In the genomic region with DNA sequence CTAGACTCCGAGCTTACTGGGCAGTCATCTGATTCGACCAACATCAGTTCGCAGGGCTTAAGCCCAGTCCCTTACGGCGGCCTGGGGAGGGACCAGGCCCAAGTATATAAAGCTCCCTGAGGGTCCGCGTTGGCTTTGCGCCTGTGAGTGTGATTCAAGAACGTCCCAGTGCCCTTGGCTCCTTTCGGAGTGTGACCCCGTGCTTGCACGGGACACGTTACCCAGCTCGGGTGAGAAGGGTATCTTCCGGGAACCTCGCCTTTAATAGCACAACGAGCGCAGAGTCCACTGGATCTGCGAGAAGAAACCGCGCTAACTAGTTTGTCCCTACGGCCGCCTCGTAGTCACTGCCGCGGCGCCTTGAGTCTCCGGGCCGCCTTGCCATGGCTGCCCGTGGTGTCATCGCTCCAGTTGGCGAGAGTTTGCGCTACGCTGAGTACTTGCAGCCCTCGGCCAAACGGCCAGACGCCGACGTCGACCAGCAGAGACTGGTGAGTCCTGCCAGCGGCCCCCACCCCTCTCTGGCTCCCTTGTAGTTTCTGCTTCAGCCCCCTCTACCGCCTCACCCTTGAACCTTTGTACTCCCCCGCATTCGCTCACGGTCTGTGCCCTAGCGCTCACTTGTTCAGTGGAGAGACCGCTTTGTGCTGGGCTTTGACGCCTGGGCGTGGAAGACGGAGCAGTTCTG, we compare ENCODE assay signal across 7 cellular contexts. TPM values are rescaled to one million over a fixed set of nuclear protein-coding genes. Genes with fewer than 3 reads are reported as not detected.
DNase-seq lines count a peak whose midpoint lies in the region; ATAC-seq and TF ChIP-seq lines count a peak whose summit lies in the region.

A gene (plus strand): TSS at position 343 of the 688 bp plus-strand sequence. CDS start 41 bp downstream, at position 384.

- peaks cover 12% of the 10 kb centered on the region for H3K36me3 Mint-ChIP-seq in nephron (ENCODE audit: low read depth)

- peak within 1 kb of the TSS; percentile 98 to 99 (median 99) for H3K27ac Mint-ChIP-seq in nephron

- H4K20me1 ChIP-seq in OCI-LY7 (ENCODE audit: insufficient read depth, low read length): no peaks in the 10 kb centered on the region

- H3K4me3 ChIP-seq in OCI-LY7 (ENCODE audit: low read depth, low read length, poor library complexity, severe bottlenecking): peak within 1 kb of the TSS; percentile 65

- H3K27ac ChIP-seq in OCI-LY7 (ENCODE audit: low read depth, low read length, poor library complexity, severe bottlenecking): no peak within 1 kb of the TSS

- H3K9me2 ChIP-seq in OCI-LY7 (ENCODE audit: insufficient read depth, low read length): no peaks in the 10 kb centered on the region

- POLR2A ChIA-PET in OCI-LY7 (lab: Charles Lee): interaction anchor here (0.6 kb wide), 1 partner anchor 244 kb away, joined by 3 read pairs; no protein-coding TSS in a partner anchor

- H3K9me3 ChIP-seq in OCI-LY7 (ENCODE audit: low read length): no peaks in the 10 kb centered on the region

- no peak for TF ChIP-seq CTCF in OCI-LY7 (conservative IDR thresholded peaks at IDR 0.05; ENCODE audit: low read length)
- TF ChIP-seq CTCF in nephron (IDR thresholded peaks at IDR 0.05; ENCODE audit: unreplicated experiment in 3 of 3): no peak

- BruUV-seq in OCI-LY7 (replicated peaks; lab: Mats Ljungman, UMichigan): no TSS peak

- no peaks in the 10 kb centered on the region for H3K36me3 ChIP-seq in OCI-LY7 (ENCODE audit: insufficient read depth, low read length)

- peak within 1 kb of the TSS; percentile 91 for H2AFZ ChIP-seq in OCI-LY7 (ENCODE audit: low read length)

- CTCF ChIA-PET in OCI-LY7 (lab: Charles Lee; ENCODE audit: unreplicated experiment): no interaction called here

- H3K79me2 ChIP-seq in OCI-LY7 (ENCODE audit: insufficient read depth, low read depth, low read length): no peaks in the 10 kb centered on the region

- H3K27me3 Mint-ChIP-seq in nephron (ENCODE audit: low read depth): no peaks in the 10 kb centered on the region

- H3K4me2 ChIP-seq in OCI-LY7 (ENCODE audit: low read length): peak within 1 kb of the TSS; percentile 59

- H3K9me3 Mint-ChIP-seq in nephron: peaks cover 4% of the 10 kb centered on the region

- H3K4me1 Mint-ChIP-seq in nephron: peaks cover 33% of the 10 kb centered on the region

- intact Hi-C loops in OCI-LY7 (cut with micrococcal nuclease; ENCODE audit: unreplicated experiment): no loop called here

- DNase-seq in OCI-LY7 (ENCODE audit: low spot score) (peak; percentile 27), fibroblast of the conjunctiva (ENCODE audit: low read depth) (peak; percentile 66)
- DNase-seq in activated T-helper 9 cell treated with anti-CD3 and anti-CD28 coated beads, Interleukin-2, amount 50 U/mL, for 16 hours (ENCODE audit: low read depth): peak; percentile 67
- peak; percentile 57 for DNase-seq in stimulated activated naive CD8-positive, alpha-beta T cell treated with anti-CD3 and anti-CD28 coated beads, Interleukin-15, Interleukin-2, amounts not matched to agents 100 U/mL and 50 U/mL, for 24 hours

- peak within 1 kb of the TSS; percentile 97 to 100 (median 99) for H3K4me3 Mint-ChIP-seq in nephron

- peaks cover 4% of the 10 kb centered on the region for H3K4me1 ChIP-seq in OCI-LY7 (ENCODE audit: insufficient read depth, low read length, poor library complexity, severe bottlenecking)

- ATAC-seq in GM18907 (IDR thresholded peaks at IDR 0.05; ENCODE audit: unreplicated experiment) (peak; percentile 87), HG03103 (IDR thresholded peaks at IDR 0.05; ENCODE audit: low read depth, unreplicated experiment) (peak; percentile 66)
- ATAC-seq in stimulated activated naive CD8-positive, alpha-beta T cell treated with anti-CD3 and anti-CD28 coated beads, Interleukin-15, Interleukin-2, amounts not matched to agents 100 U/mL and 50 U/mL, for 24 hours: peak; percentile 85

RNA-seq across cellular contexts. Expression of the gene that starts here (rescaled TPM):
- total RNA-seq in OCI-LY7 (2014; rRNA removed; shearing (Covaris generic)): 0.57 and 2.2 TPM in 2 replicates
- not detected in 2 replicates for total RNA-seq in OCI-LY7 (2022)
